In the genomic region with DNA sequence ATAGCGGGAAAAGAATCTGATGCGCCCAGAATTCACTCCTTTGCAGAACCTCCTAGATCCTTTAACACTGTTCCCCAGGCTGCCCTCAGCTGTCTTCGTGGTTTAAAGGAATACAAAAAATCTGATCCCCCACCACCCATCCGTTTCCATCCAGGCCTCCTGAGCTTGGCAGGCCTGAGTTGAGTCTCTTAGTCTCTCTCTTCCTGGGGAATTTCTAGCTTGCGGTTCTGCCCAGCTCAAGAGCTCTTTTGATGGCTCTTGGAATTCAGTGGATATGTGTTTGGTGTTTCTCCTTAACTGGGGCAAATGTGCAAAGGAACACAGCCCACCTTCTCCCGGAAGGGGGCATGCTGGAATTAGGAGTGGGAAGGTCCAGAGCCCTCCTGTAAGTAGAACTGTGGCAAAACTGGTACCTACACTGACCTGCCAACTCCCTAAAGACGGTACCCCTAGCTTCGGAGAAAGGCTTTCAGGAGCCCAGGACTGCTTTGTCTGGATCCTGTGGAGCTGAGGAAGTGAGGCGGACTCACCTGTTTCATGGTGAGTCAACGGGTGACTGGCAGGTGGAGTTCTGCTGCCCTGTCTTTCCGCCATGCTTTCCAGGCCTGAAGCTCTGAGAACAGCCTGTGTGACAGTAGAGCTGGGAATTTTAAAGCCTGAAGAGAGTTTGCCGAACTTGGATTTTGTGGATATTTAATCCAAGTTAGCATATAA, we compare ENCODE assay signal across 29 cellular contexts. TPM values are rescaled to one million over a fixed set of nuclear protein-coding genes. Genes with fewer than 3 reads are reported as not detected.
A peak's percentile ranks its signal among the peaks of the same experiment; 100 is the strongest.
DNase-seq lines count a peak whose midpoint lies in the region; ATAC-seq and TF ChIP-seq lines count a peak whose summit lies in the region.
"Had no signal": no experiment of that assay in that cellular context is flagged by ENCODE, and none has a peak within 500 bp of the region (broad histone marks: within the 10 kb centered on the region; RNA-seq: fewer than 3 reads in every experiment).

No MANE protein-coding gene starts in this region.

- no peak for ATAC-seq in GM23338
- ATAC-seq in WTC11: no peak
- no peak for ATAC-seq in memory B cell (ENCODE audit: low read depth)
- no peak for ATAC-seq in gastrocnemius medialis
- ATAC-seq in HG03565 (IDR thresholded peaks at IDR 0.05; ENCODE audit: unreplicated experiment): no peak
- ATAC-seq: activated CD4-positive, CD25-positive, alpha-beta regulatory T cell treated with anti-CD3 and anti-CD28 coated beads, Interleukin-2, amount 50 U/mL, for 24 hours; activated CD8-positive, alpha-beta T cell treated with anti-CD3 and anti-CD28 coated beads, Interleukin-2, amount 10 ng/mL, durations not matched to agents 7 days and 5 days; left colon had no signal

- intact Hi-C loops in gastrocnemius medialis (cut with DNase I; ENCODE audit: low total_unique reads): no loop called here

- no peaks in the 10 kb centered on the region; the same call in 2 of the 3 replicates for H3K9me3 Mint-ChIP-seq in GM23338
- H3K9me3 Mint-ChIP-seq in WTC11: no peaks in the 10 kb centered on the region
- H3K9me3 Mint-ChIP-seq in memory B cell: no peaks in the 10 kb centered on the region
- H3K9me3 Mint-ChIP-seq: stimulated activated naive CD8-positive, alpha-beta T cell treated with anti-CD3 and anti-CD28 coated beads, Interleukin-15, Interleukin-2, amounts not matched to agents 100 ng/mL and 50 ng/mL, for 24 hours had no signal

- in situ Hi-C loops in gastrocnemius medialis (cut with MboI; ENCODE audit: low sequenced_read_pairs in 4 of 4): no loop called here
- in situ Hi-C loops in GM13977 (cut with MboI; ENCODE audit: low pct_unique_long_range_greater_than_20kb, low sequenced_read_pairs, unreplicated experiment): loop anchor here (10.0 to 25.0 kb wide), 2 partner anchors 67 to 366 kb away; no protein-coding TSS in a partner anchor

- H3K9me2 ChIP-seq in GM23338 (ENCODE audit: insufficient read depth): no peaks in the 10 kb centered on the region

- POLR2A ChIA-PET in WTC11 (lab: Charles Lee): interaction anchor here (1.8 kb wide), 1 partner anchor 11 kb away, joined by 6 read pairs; no protein-coding TSS in a partner anchor

- H3K27ac Mint-ChIP-seq in GM23338 (no peak overlapping the region), WTC11 (no peak overlapping the region), memory B cell (no peak overlapping the region)
- H3K27ac Mint-ChIP-seq: activated CD8-positive, alpha-beta T cell treated with anti-CD3 and anti-CD28 coated beads, Interleukin-2, amount 10 ng/mL, durations not matched to agents 7 days and 5 days; stimulated activated naive CD8-positive, alpha-beta T cell treated with anti-CD3 and anti-CD28 coated beads, Interleukin-15, Interleukin-2, amounts not matched to agents 100 ng/mL and 50 ng/mL, for 24 hours had no signal

- H3K36me3 ChIP-seq in GM23338 (ENCODE audit: insufficient read depth): no peaks in the 10 kb centered on the region
- no peaks in the 10 kb centered on the region for H3K36me3 ChIP-seq in gastrocnemius medialis
- H3K36me3 ChIP-seq: SJCRH30, tibial nerve had no signal

- H4K20me1 ChIP-seq in GM23338 (replicated peaks; ENCODE audit: insufficient read depth): peaks cover 48% of the 10 kb centered on the region

- H3K4me1 ChIP-seq in GM23338 (ENCODE audit: insufficient read depth): peaks cover 44% of the 10 kb centered on the region
- peaks cover 4 to 7% of the 10 kb centered on the region in 2 donors for H3K4me1 ChIP-seq in gastrocnemius medialis
- H3K4me1 ChIP-seq: SJCRH30 had no signal

- CTCF ChIA-PET in WTC11 (lab: Charles Lee): interaction anchor here (0.8 to 3.1 kb wide), 9 partner anchors 9 to 86 kb away, joined by 3 to 17 read pairs (median 6); no protein-coding TSS in a partner anchor

- TF ChIP-seq CTCF in GM23338 (conservative IDR thresholded peaks at IDR 0.05; ENCODE audit: low read depth in 2 of 2) (0 out of 4 replicates have a peak, but pooled peaks of 1 of the 2 experiments have one; percentile 9), WTC11 (IDR thresholded peaks at IDR 0.05) (no peak), gastrocnemius medialis (IDR thresholded peaks at IDR 0.05 in 4 of 5, conservative IDR thresholded peaks at IDR 0.05 in 1 of 5) (no peak), GM13977 (IDR thresholded peaks at IDR 0.05; ENCODE audit: extremely low read depth, insufficient read depth, missing control alignments) (no peak)

- no peak overlapping the region for H2AFZ ChIP-seq in GM23338

- peaks cover 100% of the 10 kb centered on the region for H3K27me3 ChIP-seq in GM23338 (ENCODE audit: insufficient read depth)
- peaks cover 45 to 60% (median 46%) of the 10 kb centered on the region in 3 donors for H3K27me3 ChIP-seq in gastrocnemius medialis

- H3K36me3 Mint-ChIP-seq in GM23338 (ENCODE audit: low read depth) (no peaks in the 10 kb centered on the region), WTC11 (no peaks in the 10 kb centered on the region), memory B cell (no peaks in the 10 kb centered on the region)

- H3K4me1 Mint-ChIP-seq in GM23338 (peaks cover 54% of the 10 kb centered on the region), WTC11 (peaks cover 55% of the 10 kb centered on the region), memory B cell (no peaks in the 10 kb centered on the region)

- H3K4me3 ChIP-seq in GM23338: peak overlapping the region; percentile 70; the same call in 1 of the 2 replicates
- H3K4me3 ChIP-seq in gastrocnemius medialis: peak overlapping the region in 2 of 4 donors; percentile 20 to 50
- H3K4me3 ChIP-seq: SJCRH30 had no signal

- TF ChIP-seq POLR2A in gastrocnemius medialis (IDR thresholded peaks at IDR 0.05): no peak

- DNase-seq in GM23338 (ENCODE audit: low spot score): peak; percentile 52
- no peak for DNase-seq in WTC11 (ENCODE audit: low spot score)
- DNase-seq in memory B cell (ENCODE audit: low spot score in 2 of 2): no peak
- DNase-seq in gastrocnemius medialis: no peak
- no peak for DNase-seq in GM13977 (ENCODE audit: low spot score)
- no peak for DNase-seq in NCI-H748 treated with DMSO at 0.1 percent for 48 hours (lab: John Stamatoyannopoulos, UW)
- DNase-seq: activated CD8-positive, alpha-beta T cell treated with anti-CD3 and anti-CD28 coated beads, Interleukin-2, amount 10 ng/mL, durations not matched to agents 7 days and 5 days; activated T-cell treated with anti-CD3 and anti-CD28 coated beads, Interleukin-2, amount 50 U/mL, for 1 hour; amniotic stem cell; C1 segment of cervical spinal cord; COR-L47; DND-41; effector CD4-positive, alpha-beta T cell; erythroblast; KG1; left colon; mammary epithelial cell; MM.1S; NCI-H1417; NCI-H2081; NCI-H226; SJCRH30 had no signal

- peak overlapping the region; percentile 60; the same call in 2 of the 3 replicates for H3K4me3 Mint-ChIP-seq in GM23338
- H3K4me3 Mint-ChIP-seq in WTC11: peak overlapping the region; percentile 60
- H3K4me3 Mint-ChIP-seq in memory B cell: peak overlapping the region; percentile 5
- H3K4me3 Mint-ChIP-seq: activated CD8-positive, alpha-beta T cell treated with anti-CD3 and anti-CD28 coated beads, Interleukin-2, amount 10 ng/mL, durations not matched to agents 7 days and 5 days; stimulated activated naive CD8-positive, alpha-beta T cell treated with anti-CD3 and anti-CD28 coated beads, Interleukin-15, Interleukin-2, amounts not matched to agents 100 ng/mL and 50 ng/mL, for 24 hours had no signal

- H3K4me2 ChIP-seq in GM23338: no peak overlapping the region; the same call in 1 of the 2 replicates

- no peaks in the 10 kb centered on the region for H3K79me2 ChIP-seq in GM23338 (replicated peaks; ENCODE audit: insufficient read depth)

- no peaks in the 10 kb centered on the region for H3K9me3 ChIP-seq in gastrocnemius medialis
- H3K9me3 ChIP-seq: SJCRH30, tibial nerve had no signal

- peaks cover 93% of the 10 kb centered on the region for H3K27me3 Mint-ChIP-seq in GM23338 (ENCODE audit: insufficient read depth, low read depth, poor library complexity)
- peaks cover 98% of the 10 kb centered on the region for H3K27me3 Mint-ChIP-seq in WTC11 (ENCODE audit: low read depth)
- peaks cover 43% of the 10 kb centered on the region for H3K27me3 Mint-ChIP-seq in memory B cell

- peaks cover 17% of the 10 kb centered on the region for H3F3A ChIP-seq in GM23338 (replicated peaks; ENCODE audit: low read depth)

- no peak overlapping the region for H3K27ac ChIP-seq in GM23338 (ENCODE audit: low read depth)
- peak overlapping the region; percentile 29 to 47 (median 38) for H3K27ac ChIP-seq in gastrocnemius medialis
- H3K27ac ChIP-seq: SJCRH30, tibial nerve had no signal

TF ChIP-seq in GM23338, 12 proteins besides CTCF, POLR2A, EP300 and RAD21:
- TF ChIP-seq ZNF114 (CRISPR knock-in tag; IDR thresholded peaks at IDR 0.05) (no peak), EZH2 (IDR thresholded peaks at IDR 0.05; ENCODE audit: low read depth, unreplicated experiment) (peak; percentile 91)
TF ChIP-seq in GM23338: peak in this region for 1.

TF ChIP-seq in WTC11, 78 proteins besides CTCF, POLR2A, EP300 and RAD21 (continues in another document):
- no peak for TF ChIP-seq ETV6 (CRISPR knock-in tag; IDR thresholded peaks at IDR 0.05)
- TF ChIP-seq SMAD4 (CRISPR knock-in tag; IDR thresholded peaks at IDR 0.05): no peak
- TF ChIP-seq, protein P1, sequence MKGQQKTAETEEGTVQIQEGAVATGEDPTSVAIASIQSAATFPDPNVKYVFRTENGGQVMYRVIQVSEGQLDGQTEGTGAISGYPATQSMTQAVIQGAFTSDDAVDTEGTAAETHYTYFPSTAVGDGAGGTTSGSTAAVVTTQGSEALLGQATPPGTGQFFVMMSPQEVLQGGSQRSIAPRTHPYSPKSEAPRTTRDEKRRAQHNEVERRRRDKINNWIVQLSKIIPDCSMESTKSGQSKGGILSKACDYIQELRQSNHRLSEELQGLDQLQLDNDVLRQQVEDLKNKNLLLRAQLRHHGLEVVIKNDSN (CRISPR knock-in tag; IDR thresholded peaks at IDR 0.05): no peak
- TF ChIP-seq, protein P2, sequence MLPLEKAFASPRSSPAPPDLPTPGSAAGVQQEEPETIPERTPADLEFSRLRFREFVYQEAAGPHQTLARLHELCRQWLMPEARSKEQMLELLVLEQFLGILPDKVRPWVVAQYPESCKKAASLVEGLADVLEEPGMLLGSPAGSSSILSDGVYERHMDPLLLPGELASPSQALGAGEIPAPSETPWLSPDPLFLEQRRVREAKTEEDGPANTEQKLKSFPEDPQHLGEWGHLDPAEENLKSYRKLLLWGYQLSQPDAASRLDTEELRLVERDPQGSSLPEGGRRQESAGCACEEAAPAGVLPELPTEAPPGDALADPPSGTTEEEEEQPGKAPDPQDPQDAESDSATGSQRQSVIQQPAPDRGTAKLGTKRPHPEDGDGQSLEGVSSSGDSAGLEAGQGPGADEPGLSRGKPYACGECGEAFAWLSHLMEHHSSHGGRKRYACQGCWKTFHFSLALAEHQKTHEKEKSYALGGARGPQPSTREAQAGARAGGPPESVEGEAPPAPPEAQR (CRISPR knock-in tag; IDR thresholded peaks at IDR 0.05): no peak
- no peak for TF ChIP-seq RELA (CRISPR knock-in tag; IDR thresholded peaks at IDR 0.05; ENCODE audit: borderline replicate concordance)

RNA-seq across cellular contexts. Expression of a gene that starts 1.8 kb away (rescaled TPM):
- total RNA-seq in GM23338 (2014; rRNA removed; shearing (Covaris generic)): not detected in 2 replicates
- polyA plus RNA-seq in GM23338 (2016; fragmentation: Nextera tagmentation; extraction: Ambion mirVana): not detected in 2 replicates
- total RNA-seq in WTC11 (2021): not detected in 3 replicates
- under 1 TPM; 0.24 to 0.36 (median 0.31) TPM for total RNA-seq in gastrocnemius medialis
- total RNA-seq: activated CD8-positive, alpha-beta T cell treated with anti-CD3 and anti-CD28 coated beads, Interleukin-2, amount 10 ng/mL, durations not matched to agents 7 days and 5 days; fibroblast of villous mesenchyme; left colon; mammary epithelial cell; pulmonary artery endothelial cell; RPMI7951; SJCRH30 had no signal
- polyA plus RNA-seq: mammary epithelial cell had no signal

Comparison
In these comparisons a context has a peak if more than half of its experiments do, and no peak if none do; other contexts are left out.
1. H3K4me3 Mint-ChIP-seq: peak in every context shown above with its lines; median percentile 60 in GM23338; 60 in WTC11; 5 in memory B cell.